10 cellular contexts compared by ENCODE assay signal in genomic region chr10:15253951-15254807, GRCh38.
DNase-seq lines count a peak whose midpoint lies in the region; ATAC-seq and TF ChIP-seq lines count a peak whose summit lies in the region.
"Had no signal": no experiment of that assay in that cellular context is flagged by ENCODE, and none has a peak within 500 bp of the region (broad histone marks: within the 10 kb centered on the region; RNA-seq: fewer than 3 reads in every experiment).

No MANE protein-coding gene starts in this region.

- TF ChIP-seq CTCF in KMS-11 (conservative IDR thresholded peaks at IDR 0.05; ENCODE audit: low read depth, low read length) = no peak
- TF ChIP-seq CTCF in gastrocnemius medialis (IDR thresholded peaks at IDR 0.05 in 4 of 5, conservative IDR thresholded peaks at IDR 0.05 in 1 of 5) = no peak
- no peak for TF ChIP-seq CTCF in SK-N-SH (IDR thresholded peaks at IDR 0.05)

- peak; percentile 32 for ATAC-seq in GM18909 (IDR thresholded peaks at IDR 0.05; ENCODE audit: poor library complexity, unreplicated experiment)
- no peak for ATAC-seq in gastrocnemius medialis

- in situ Hi-C loops in gastrocnemius medialis (cut with MboI; ENCODE audit: low sequenced_read_pairs in 4 of 4) = no loop called here

- no peak for TF ChIP-seq EP300 in SK-N-SH (IDR thresholded peaks at IDR 0.05; ENCODE audit: borderline replicate concordance in 1 of 2, low read depth in 1 of 2, low read length in 1 of 2)

- no peaks in the 10 kb centered on the region for H4K20me1 ChIP-seq in KMS-11 (ENCODE audit: insufficient read depth)
- no peaks in the 10 kb centered on the region for H4K20me1 ChIP-seq in SK-N-SH (ENCODE audit: insufficient read depth)

- H3K9me2 ChIP-seq in SK-N-SH = no peaks in the 10 kb centered on the region

- H2AFZ ChIP-seq in KMS-11 (ENCODE audit: low read depth) (no peak overlapping the region), SK-N-SH (ENCODE audit: low read depth) (no peak overlapping the region)

- H3K4me1 ChIP-seq in KMS-11 (ENCODE audit: low read depth, poor library complexity, severe bottlenecking) (peaks cover 87% of the 10 kb centered on the region), endocrine pancreas (ENCODE audit: control insufficient read depth, insufficient read depth, low read length) (no peaks in the 10 kb centered on the region), gastrocnemius medialis (no peaks in the 10 kb centered on the region), SK-N-SH (ENCODE audit: control insufficient read depth in 1 of 2, insufficient read depth in 2 of 2, low read depth in 1 of 2, low read length in 1 of 2) (no peaks in the 10 kb centered on the region; a peak in 1 of 4 replicates)

- H3K9ac ChIP-seq in KMS-11 = peak overlapping the region; percentile 70
- H3K9ac ChIP-seq in endocrine pancreas (ENCODE audit: control insufficient read depth, insufficient read depth, low read length) = no peak overlapping the region
- H3K9ac ChIP-seq in SK-N-SH = no peak overlapping the region

- H3K79me2 ChIP-seq in KMS-11 (ENCODE audit: insufficient read depth, low read depth) = peaks cover 45% of the 10 kb centered on the region
- H3K79me2 ChIP-seq in SK-N-SH (ENCODE audit: insufficient read depth) = no peaks in the 10 kb centered on the region

- H3K4me2 ChIP-seq in KMS-11 (peak overlapping the region; percentile 77), SK-N-SH (no peak overlapping the region)

- H3K36me3 ChIP-seq in KMS-11 (ENCODE audit: insufficient read depth) (peaks cover 6% of the 10 kb centered on the region; the same call in 1 of the 2 replicates), endocrine pancreas (ENCODE audit: control insufficient read depth, insufficient read depth, low read length) (no peaks in the 10 kb centered on the region), gastrocnemius medialis (no peaks in the 10 kb centered on the region), SK-N-SH (replicated peaks in 1 of 2; ENCODE audit: control insufficient read depth in 1 of 2, insufficient read depth in 2 of 2, low read length in 1 of 2) (no peaks in the 10 kb centered on the region)
- H3K36me3 ChIP-seq: left lung had no signal

- H3K27ac ChIP-seq in KMS-11 = peak overlapping the region; percentile 89
- H3K27ac ChIP-seq in gastrocnemius medialis = no peak overlapping the region
- no peak overlapping the region for H3K27ac ChIP-seq in SK-N-SH (ENCODE audit: low read depth in 2 of 2, low read length in 1 of 2)
- H3K27ac ChIP-seq: left lung had no signal

- H3K9me3 ChIP-seq in endocrine pancreas (ENCODE audit: control insufficient read depth, low read length) = no peaks in the 10 kb centered on the region
- no peaks in the 10 kb centered on the region for H3K9me3 ChIP-seq in gastrocnemius medialis
- H3K9me3 ChIP-seq in SK-N-SH = no peaks in the 10 kb centered on the region
- H3K9me3 ChIP-seq: left lung had no signal

- intact Hi-C loops in gastrocnemius medialis (cut with DNase I; ENCODE audit: low total_unique reads) = no loop called here

- 92% methylated on average over 16 of the region's 16 CpGs for WGBS in SK-N-SH (ENCODE audit: low lambda C conversion rate)

- no peak overlapping the region for H3K4me3 ChIP-seq in KMS-11 (IDR thresholded peaks at IDR 0.05; ENCODE audit: insufficient read depth, low read depth, low read length)
- peak overlapping the region; percentile 31 for H3K4me3 ChIP-seq in endocrine pancreas (ENCODE audit: control insufficient read depth, insufficient read depth, low read length)
- H3K4me3 ChIP-seq in gastrocnemius medialis = peak overlapping the region in 3 of 4 donors; percentile 15 to 43 (median 19)
- no peak overlapping the region for H3K4me3 ChIP-seq in SK-N-SH (ENCODE audit: low read depth in 2 of 2, low read length in 1 of 2)
- H3K4me3 ChIP-seq: left lung had no signal

- no peaks in the 10 kb centered on the region for H3F3A ChIP-seq in SK-N-SH (replicated peaks; ENCODE audit: insufficient read depth)

- DNase-seq in gastrocnemius medialis = no peak
- DNase-seq in SKM-1 treated with dmso at 0.1 percent for 144 hours (lab: John Stamatoyannopoulos, UW; ENCODE audit: unreplicated experiment) = no peak
- no peak for DNase-seq in SK-N-SH
- DNase-seq in NCI-H2107 (lab: John Stamatoyannopoulos, UW) = no peak
- no peak for DNase-seq in EL
- DNase-seq: GOT3, left lung had no signal

- TF ChIP-seq POLR2A in gastrocnemius medialis (IDR thresholded peaks at IDR 0.05) = no peak

- no peaks in the 10 kb centered on the region for H3K27me3 ChIP-seq in KMS-11 (ENCODE audit: insufficient read depth, low read depth)
- no peaks in the 10 kb centered on the region for H3K27me3 ChIP-seq in endocrine pancreas (ENCODE audit: control insufficient read depth, insufficient read depth, low read length)
- no peaks in the 10 kb centered on the region for H3K27me3 ChIP-seq in gastrocnemius medialis
- no peaks in the 10 kb centered on the region for H3K27me3 ChIP-seq in SK-N-SH (ENCODE audit: insufficient read depth)
- H3K27me3 ChIP-seq: left lung had no signal

- CTCF ChIA-PET in SK-N-SH (lab: Yijun Ruan, JAX) = interaction anchor here (1.5 to 2.4 kb wide), 3 partner anchors 8 to 117 kb away, joined by 3 to 12 read pairs (median 4); partner anchors contain the start of gene FAM171A1

- POLR2A ChIA-PET in SK-N-SH (lab: Yijun Ruan, JAX) = no interaction called here

- no peak for TF ChIP-seq RAD21 in SK-N-SH (IDR thresholded peaks at IDR 0.05; ENCODE audit: low read length)

TF ChIP-seq in SK-N-SH, 30 proteins besides CTCF, POLR2A, EP300 and RAD21:
- TF ChIP-seq RFX5 (IDR thresholded peaks at IDR 0.05; ENCODE audit: low read length) = no peak
- TF ChIP-seq FOXM1 (IDR thresholded peaks at IDR 0.05; ENCODE audit: low read depth) = no peak
- TF ChIP-seq EZH2phosphoT487 (IDR thresholded peaks at IDR 0.05; ENCODE audit: borderline replicate concordance, low read depth) = no peak
- TF ChIP-seq TCF12 (IDR thresholded peaks at IDR 0.05) = no peak
- no peak for TF ChIP-seq USF1 (IDR thresholded peaks at IDR 0.05; ENCODE audit: borderline replicate concordance, low read depth)
- TF ChIP-seq PBX3 (IDR thresholded peaks at IDR 0.05) = no peak
- TF ChIP-seq TEAD4 (IDR thresholded peaks at IDR 0.05; ENCODE audit: borderline replicate concordance, insufficient read depth) = no peak
- TF ChIP-seq MAX (IDR thresholded peaks at IDR 0.05; ENCODE audit: low read depth) = no peak
- no peak for TF ChIP-seq SMC3 (IDR thresholded peaks at IDR 0.05; ENCODE audit: low read depth, low read length)
- no peak for TF ChIP-seq JUND (IDR thresholded peaks at IDR 0.05)
- TF ChIP-seq FOXJ3 (CRISPR knock-in tag; IDR thresholded peaks at IDR 0.05) = no peak
- TF ChIP-seq RCOR1 (IDR thresholded peaks at IDR 0.05; ENCODE audit: low read length) = no peak
- no peak for TF ChIP-seq NFIC (IDR thresholded peaks at IDR 0.05; ENCODE audit: borderline replicate concordance)
- no peak for TF ChIP-seq FOSL2 (IDR thresholded peaks at IDR 0.05; ENCODE audit: borderline replicate concordance, low read depth)
- no peak for TF ChIP-seq NRF1 (IDR thresholded peaks at IDR 0.05; ENCODE audit: low read depth, low read length)
- no peak for TF ChIP-seq SIN3A (IDR thresholded peaks at IDR 0.05; ENCODE audit: borderline replicate concordance, low read depth, low read length)
- no peak for TF ChIP-seq ELF1 (IDR thresholded peaks at IDR 0.05)
- TF ChIP-seq RXRA (IDR thresholded peaks at IDR 0.05; ENCODE audit: borderline replicate concordance, low read depth) = no peak

Comparison
In these comparisons a context has a peak if more than half of its experiments do, and no peak if none do; other contexts are left out.
1. H3K4me3 ChIP-seq: peak in endocrine pancreas (single experiment) and gastrocnemius medialis (3 of 4); none in KMS-11 (single experiment) and SK-N-SH (0 of 2).